Comparison of ENCODE assay signal across 15 cellular contexts in genomic region chr1:65167544-65167943, GRCh38. TPM values are rescaled to one million over a fixed set of nuclear protein-coding genes. Genes with fewer than 3 reads are reported as not detected.
DNase-seq lines count a peak whose midpoint lies in the region; TF ChIP-seq lines count a peak whose summit lies in the region.
"Had no signal": no experiment of that assay in that cellular context is flagged by ENCODE, and none has a peak within 500 bp of the region (broad histone marks: within the 10 kb centered on the region; RNA-seq: fewer than 3 reads in every experiment).

No MANE protein-coding gene starts in this region.

- no peaks in the 10 kb centered on the region for H3K36me3 ChIP-seq in OCI-LY7 (ENCODE audit: insufficient read depth, low read length)
- H3K36me3 ChIP-seq: MG63 had no signal

- BruUV-seq in OCI-LY7 (replicated peaks; lab: Mats Ljungman, UMichigan): no TSS peak

- no peaks in the 10 kb centered on the region for H3K79me2 ChIP-seq in OCI-LY7 (ENCODE audit: insufficient read depth, low read depth, low read length)

- TF ChIP-seq CTCF in OCI-LY7 (conservative IDR thresholded peaks at IDR 0.05; ENCODE audit: low read length): no peak

- H3K4me1 ChIP-seq in OCI-LY7 (ENCODE audit: insufficient read depth, low read length, poor library complexity, severe bottlenecking): no peaks in the 10 kb centered on the region

- H3K27ac ChIP-seq in caudate nucleus (ENCODE audit: low read depth, low read length): peak overlapping the region; percentile 21
- no peak overlapping the region for H3K27ac ChIP-seq in substantia nigra (ENCODE audit: low read depth, low read length, poor library complexity, severe bottlenecking)
- H3K27ac ChIP-seq in OCI-LY7 (ENCODE audit: low read depth, low read length, poor library complexity, severe bottlenecking): no peak overlapping the region

- DNase-seq in NCI-H146 (lab: John Stamatoyannopoulos, UW) (peak; percentile 20), NCI-H146 treated with DMSO at 0.1 percent for 48 hours (lab: John Stamatoyannopoulos, UW; ENCODE audit: unreplicated experiment) (no peak), NCI-H2227 (lab: John Stamatoyannopoulos, UW; ENCODE audit: unreplicated experiment) (peak; percentile 20), caudate nucleus (lab: John Stamatoyannopoulos, UW) (peak in 2 of 61 donors; percentile 10 to 18), pons (ENCODE audit: low spot score) (peak; percentile 42), GM19240 (ENCODE audit: insufficient read length, low spot score) (no peak), substantia nigra (lab: John Stamatoyannopoulos, UW) (no peak), OCI-LY7 (ENCODE audit: low spot score) (no peak)
- DNase-seq: 8988T, C1 segment of cervical spinal cord, DMS 273 treated with DMSO at 0.1 percent for 48 hours, MG63, NCI-H2029, NCI-H526 treated with DMSO at 0.1 percent for 48 hours, Right ventricle myocardium superior had no signal

- no peaks in the 10 kb centered on the region for H3K9me2 ChIP-seq in OCI-LY7 (ENCODE audit: insufficient read depth, low read length)

- H3K9me3 ChIP-seq in OCI-LY7 (ENCODE audit: low read length): no peaks in the 10 kb centered on the region
- H3K9me3 ChIP-seq: MG63 had no signal

- intact Hi-C loops in OCI-LY7 (cut with micrococcal nuclease; ENCODE audit: unreplicated experiment): no loop called here

- no peak overlapping the region for H3K4me2 ChIP-seq in OCI-LY7 (ENCODE audit: low read length)

- CTCF ChIA-PET in OCI-LY7 (lab: Charles Lee; ENCODE audit: unreplicated experiment): no interaction called here

- H2AFZ ChIP-seq in OCI-LY7 (ENCODE audit: low read length): no peak overlapping the region

- POLR2A ChIA-PET in OCI-LY7 (lab: Charles Lee): interaction anchor here (0.7 kb wide), 1 partner anchor 308 kb away, joined by 3 read pairs; no protein-coding TSS in a partner anchor

- H4K20me1 ChIP-seq in OCI-LY7 (ENCODE audit: insufficient read depth, low read length): no peaks in the 10 kb centered on the region

- H3K4me3 ChIP-seq in OCI-LY7 (ENCODE audit: low read depth, low read length, poor library complexity, severe bottlenecking): no peak overlapping the region
- H3K4me3 ChIP-seq: MG63 had no signal

RNA-seq across cellular contexts. Expression of gene AK4, which starts 19.5 kb away (rescaled TPM):
- total RNA-seq in OCI-LY7 (2014; rRNA removed; shearing (Covaris generic)): 0.16 and 0.18 TPM in 2 replicates
- 0.70 and 1.4 TPM in 2 replicates for total RNA-seq in OCI-LY7 (2022)

Comparison
In these comparisons a context has a peak if more than half of its experiments do, and no peak if none do; other contexts are left out.
1. DNase-seq: peak in NCI-H146 (single experiment), NCI-H2227 (single experiment) and pons (single experiment); none in NCI-H146 treated with DMSO at 0.1 percent for 48 hours (single experiment), GM19240 (single experiment), substantia nigra (0 of 49) and OCI-LY7 (single experiment).